ENCODE assay signal across 2 cellular contexts in the genomic region with DNA sequence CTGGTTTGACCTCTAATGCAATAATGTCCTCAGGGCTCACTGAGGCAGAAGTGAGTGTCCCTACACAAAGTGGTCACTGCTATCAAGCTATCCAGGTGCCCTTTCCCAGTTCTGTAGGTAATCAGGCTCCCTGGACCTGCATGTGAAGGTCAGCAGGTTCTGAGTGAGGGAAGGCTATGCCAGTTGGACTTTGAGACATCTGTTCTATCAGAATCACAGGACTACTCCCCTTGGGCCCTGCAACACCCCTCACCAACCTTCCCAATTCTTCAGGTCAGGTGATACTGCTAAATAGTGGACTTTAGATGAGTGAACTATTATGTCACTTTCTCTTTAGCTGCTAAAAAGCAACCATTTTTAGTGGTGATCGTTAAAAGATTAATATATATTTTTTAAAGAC.
TF ChIP-seq lines count a peak whose summit lies in the region.

No MANE protein-coding gene starts in this region.

TF ChIP-seq in liver, 16 proteins besides CTCF, POLR2A, EP300 and RAD21:
- TF ChIP-seq RXRA (IDR thresholded peaks at IDR 0.05) (peak; percentile 35 to 62), JUND (IDR thresholded peaks at IDR 0.05) (no peak), FOXA2 (IDR thresholded peaks at IDR 0.05) (no peak), ATF3 (IDR thresholded peaks at IDR 0.05) (no peak), GABPA (IDR thresholded peaks at IDR 0.05 in 1 of 2, conservative IDR thresholded peaks at IDR 0.05 in 1 of 2) (no peak), SP1 (IDR thresholded peaks at IDR 0.05) (peak; percentile 62), EGR1 (IDR thresholded peaks at IDR 0.05; ENCODE audit: low read depth in 2 of 2) (no peak), YY1 (IDR thresholded peaks at IDR 0.05) (peak; percentile 43), HNF4A (conservative IDR thresholded peaks at IDR 0.05) (peak; percentile 80 to 88), NR2F2 (IDR thresholded peaks at IDR 0.05) (no peak), FOXA1 (IDR thresholded peaks at IDR 0.05) (no peak), REST (IDR thresholded peaks at IDR 0.05) (no peak), TAF1 (conservative IDR thresholded peaks at IDR 0.05) (no peak), HNF4G (IDR thresholded peaks at IDR 0.05) (peak; percentile 64), ZBTB33 (IDR thresholded peaks at IDR 0.05) (no peak), MAX (IDR thresholded peaks at IDR 0.05) (no peak)
TF ChIP-seq in liver: peak in this region for 5.

TF ChIP-seq in HepG2, 621 proteins besides CTCF, POLR2A, EP300 and RAD21:
- TF ChIP-seq JARID2 (CRISPR knock-in tag; IDR thresholded peaks at IDR 0.05; ENCODE audit: insufficient replicate concordance) (no peak), SALL2 (CRISPR knock-in tag; IDR thresholded peaks at IDR 0.05) (no peak), ONECUT2 (CRISPR knock-in tag; IDR thresholded peaks at IDR 0.05) (no peak), ZNF776 (CRISPR knock-in tag; IDR thresholded peaks at IDR 0.05) (no peak), FOXA1 (IDR thresholded peaks at IDR 0.05) (no peak), FOXA1 (CRISPR knock-in tag; IDR thresholded peaks at IDR 0.05) (no peak), FOXA3 (CRISPR knock-in tag; IDR thresholded peaks at IDR 0.05) (no peak), MAFF (IDR thresholded peaks at IDR 0.05; ENCODE audit: low read depth, low read length) (no peak), ZNF546 (CRISPR knock-in tag; conservative IDR thresholded peaks at IDR 0.05) (no peak)
- TF ChIP-seq, protein P1, sequence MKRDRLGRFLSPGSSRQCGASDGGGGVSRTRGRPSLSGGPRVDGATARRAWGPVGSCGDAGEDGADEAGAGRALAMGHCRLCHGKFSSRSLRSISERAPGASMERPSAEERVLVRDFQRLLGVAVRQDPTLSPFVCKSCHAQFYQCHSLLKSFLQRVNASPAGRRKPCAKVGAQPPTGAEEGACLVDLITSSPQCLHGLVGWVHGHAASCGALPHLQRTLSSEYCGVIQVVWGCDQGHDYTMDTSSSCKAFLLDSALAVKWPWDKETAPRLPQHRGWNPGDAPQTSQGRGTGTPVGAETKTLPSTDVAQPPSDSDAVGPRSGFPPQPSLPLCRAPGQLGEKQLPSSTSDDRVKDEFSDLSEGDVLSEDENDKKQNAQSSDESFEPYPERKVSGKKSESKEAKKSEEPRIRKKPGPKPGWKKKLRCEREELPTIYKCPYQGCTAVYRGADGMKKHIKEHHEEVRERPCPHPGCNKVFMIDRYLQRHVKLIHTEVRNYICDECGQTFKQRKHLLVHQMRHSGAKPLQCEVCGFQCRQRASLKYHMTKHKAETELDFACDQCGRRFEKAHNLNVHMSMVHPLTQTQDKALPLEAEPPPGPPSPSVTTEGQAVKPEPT (CRISPR knock-in tag; IDR thresholded peaks at IDR 0.05; ENCODE audit: low read depth), result no peak
- TF ChIP-seq, protein P2, sequence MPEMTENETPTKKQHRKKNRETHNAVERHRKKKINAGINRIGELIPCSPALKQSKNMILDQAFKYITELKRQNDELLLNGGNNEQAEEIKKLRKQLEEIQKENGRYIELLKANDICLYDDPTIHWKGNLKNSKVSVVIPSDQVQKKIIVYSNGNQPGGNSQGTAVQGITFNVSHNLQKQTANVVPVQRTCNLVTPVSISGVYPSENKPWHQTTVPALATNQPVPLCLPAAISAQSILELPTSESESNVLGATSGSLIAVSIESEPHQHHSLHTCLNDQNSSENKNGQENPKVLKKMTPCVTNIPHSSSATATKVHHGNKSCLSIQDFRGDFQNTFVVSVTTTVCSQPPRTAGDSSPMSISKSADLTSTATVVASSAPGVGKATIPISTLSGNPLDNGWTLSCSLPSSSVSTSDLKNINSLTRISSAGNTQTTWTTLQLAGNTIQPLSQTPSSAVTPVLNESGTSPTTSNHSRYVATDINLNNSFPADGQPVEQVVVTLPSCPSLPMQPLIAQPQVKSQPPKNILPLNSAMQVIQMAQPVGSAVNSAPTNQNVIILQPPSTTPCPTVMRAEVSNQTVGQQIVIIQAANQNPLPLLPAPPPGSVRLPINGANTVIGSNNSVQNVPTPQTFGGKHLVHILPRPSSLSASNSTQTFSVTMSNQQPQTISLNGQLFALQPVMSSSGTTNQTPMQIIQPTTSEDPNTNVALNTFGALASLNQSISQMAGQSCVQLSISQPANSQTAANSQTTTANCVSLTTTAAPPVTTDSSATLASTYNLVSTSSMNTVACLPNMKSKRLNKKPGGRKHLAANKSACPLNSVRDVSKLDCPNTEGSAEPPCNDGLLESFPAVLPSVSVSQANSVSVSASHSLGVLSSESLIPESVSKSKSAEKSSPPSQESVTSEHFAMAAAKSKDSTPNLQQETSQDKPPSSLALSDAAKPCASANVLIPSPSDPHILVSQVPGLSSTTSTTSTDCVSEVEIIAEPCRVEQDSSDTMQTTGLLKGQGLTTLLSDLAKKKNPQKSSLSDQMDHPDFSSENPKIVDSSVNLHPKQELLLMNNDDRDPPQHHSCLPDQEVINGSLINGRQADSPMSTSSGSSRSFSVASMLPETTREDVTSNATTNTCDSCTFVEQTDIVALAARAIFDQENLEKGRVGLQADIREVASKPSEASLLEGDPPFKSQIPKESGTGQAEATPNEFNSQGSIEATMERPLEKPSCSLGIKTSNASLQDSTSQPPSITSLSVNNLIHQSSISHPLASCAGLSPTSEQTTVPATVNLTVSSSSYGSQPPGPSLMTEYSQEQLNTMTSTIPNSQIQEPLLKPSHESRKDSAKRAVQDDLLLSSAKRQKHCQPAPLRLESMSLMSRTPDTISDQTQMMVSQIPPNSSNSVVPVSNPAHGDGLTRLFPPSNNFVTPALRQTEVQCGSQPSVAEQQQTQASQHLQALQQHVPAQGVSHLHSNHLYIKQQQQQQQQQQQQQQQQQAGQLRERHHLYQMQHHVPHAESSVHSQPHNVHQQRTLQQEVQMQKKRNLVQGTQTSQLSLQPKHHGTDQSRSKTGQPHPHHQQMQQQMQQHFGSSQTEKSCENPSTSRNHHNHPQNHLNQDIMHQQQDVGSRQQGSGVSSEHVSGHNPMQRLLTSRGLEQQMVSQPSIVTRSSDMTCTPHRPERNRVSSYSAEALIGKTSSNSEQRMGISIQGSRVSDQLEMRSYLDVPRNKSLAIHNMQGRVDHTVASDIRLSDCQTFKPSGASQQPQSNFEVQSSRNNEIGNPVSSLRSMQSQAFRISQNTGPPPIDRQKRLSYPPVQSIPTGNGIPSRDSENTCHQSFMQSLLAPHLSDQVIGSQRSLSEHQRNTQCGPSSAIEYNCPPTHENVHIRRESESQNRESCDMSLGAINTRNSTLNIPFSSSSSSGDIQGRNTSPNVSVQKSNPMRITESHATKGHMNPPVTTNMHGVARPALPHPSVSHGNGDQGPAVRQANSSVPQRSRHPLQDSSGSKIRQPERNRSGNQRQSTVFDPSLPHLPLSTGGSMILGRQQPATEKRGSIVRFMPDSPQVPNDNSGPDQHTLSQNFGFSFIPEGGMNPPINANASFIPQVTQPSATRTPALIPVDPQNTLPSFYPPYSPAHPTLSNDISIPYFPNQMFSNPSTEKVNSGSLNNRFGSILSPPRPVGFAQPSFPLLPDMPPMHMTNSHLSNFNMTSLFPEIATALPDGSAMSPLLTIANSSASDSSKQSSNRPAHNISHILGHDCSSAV (CRISPR knock-in tag; IDR thresholded peaks at IDR 0.05; ENCODE audit: borderline replicate concordance), result no peak
- TF ChIP-seq, protein P3, sequence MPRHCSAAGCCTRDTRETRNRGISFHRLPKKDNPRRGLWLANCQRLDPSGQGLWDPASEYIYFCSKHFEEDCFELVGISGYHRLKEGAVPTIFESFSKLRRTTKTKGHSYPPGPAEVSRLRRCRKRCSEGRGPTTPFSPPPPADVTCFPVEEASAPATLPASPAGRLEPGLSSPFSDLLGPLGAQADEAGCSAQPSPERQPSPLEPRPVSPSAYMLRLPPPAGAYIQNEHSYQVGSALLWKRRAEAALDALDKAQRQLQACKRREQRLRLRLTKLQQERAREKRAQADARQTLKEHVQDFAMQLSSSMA (CRISPR knock-in tag; IDR thresholded peaks at IDR 0.05), result no peak
TF ChIP-seq in HepG2: peak in this region for 0.
